Comparison of ENCODE assay signal across 17 cellular contexts in genomic region chr13:75432045-75432444, GRCh38. TPM values are rescaled to one million over a fixed set of nuclear protein-coding genes. Genes with fewer than 3 reads are reported as not detected.
A peak's percentile ranks its signal among the peaks of the same experiment; 100 is the strongest.
DNase-seq lines count a peak whose midpoint lies in the region; ATAC-seq, FAIRE-seq and TF ChIP-seq lines count a peak whose summit lies in the region.
"Had no signal": no experiment of that assay in that cellular context is flagged by ENCODE, and none has a peak within 500 bp of the region (broad histone marks: within the 10 kb centered on the region; RNA-seq: fewer than 3 reads in every experiment).

No MANE protein-coding gene starts in this region.

- FAIRE-seq in endometrium (lab: Jason Lieb, UNC), result peak; percentile 87
- FAIRE-seq: TTC549 had no signal

- TF ChIP-seq RAD21 in liver (IDR thresholded peaks at IDR 0.05), result peak; percentile 15 to 37

- no peaks in the 10 kb centered on the region for H3K9me3 ChIP-seq in liver (ENCODE audit: control insufficient read depth in 4 of 4, low read length in 3 of 4)
- no peaks in the 10 kb centered on the region for H3K9me3 ChIP-seq in naive thymus-derived CD4-positive, alpha-beta T cell (ENCODE audit: control insufficient read depth in 2 of 3, low read length in 3 of 3)
- H3K9me3 ChIP-seq: esophagus squamous epithelium, Peyer's patch, suprapubic skin had no signal

- intact Hi-C loops in naive thymus-derived CD4-positive, alpha-beta T cell (cut with micrococcal nuclease), result no loop called here

- POLR2A ChIA-PET in naive thymus-derived CD4-positive, alpha-beta T cell (lab: Charles Lee), result no interaction called here

- CTCF ChIA-PET in naive thymus-derived CD4-positive, alpha-beta T cell (lab: Charles Lee), result interaction anchor here (0.6 kb wide), 1 partner anchor 27 kb away, joined by 4 read pairs; no protein-coding TSS in a partner anchor

- TF ChIP-seq CTCF in C4-2B (conservative IDR thresholded peaks at IDR 0.05) (peak; percentile 20), HFF-Myc (IDR thresholded peaks at IDR 0.05; ENCODE audit: low read depth, low read length, missing control alignments) (no peak), liver (IDR thresholded peaks at IDR 0.05; ENCODE audit: low read depth, low read length, missing input control) (no peak)

- H3K4me3 ChIP-seq in HFF-Myc (replicated peaks; ENCODE audit: low read depth, low read length), result no peak overlapping the region
- H3K4me3 ChIP-seq in liver (ENCODE audit: low read depth in 1 of 3, low read length in 3 of 3), result no peak overlapping the region
- no peak overlapping the region for H3K4me3 ChIP-seq in naive thymus-derived CD4-positive, alpha-beta T cell (ENCODE audit: low read length)
- H3K4me3 ChIP-seq: esophagus squamous epithelium, Peyer's patch, suprapubic skin had no signal

- H3K36me3 ChIP-seq in liver (ENCODE audit: control insufficient read depth in 4 of 4, insufficient read depth in 3 of 4, low read depth in 1 of 4, low read length in 3 of 4), result no peaks in the 10 kb centered on the region
- H3K36me3 ChIP-seq in naive thymus-derived CD4-positive, alpha-beta T cell (ENCODE audit: control insufficient read depth in 2 of 3, insufficient read depth in 3 of 3, low read length in 3 of 3), result no peaks in the 10 kb centered on the region
- H3K36me3 ChIP-seq: esophagus squamous epithelium, Peyer's patch, suprapubic skin had no signal

- peaks cover 7 to 40% (median 15%) of the 10 kb centered on the region in 5 donors for H3K27me3 Mint-ChIP-seq in naive thymus-derived CD4-positive, alpha-beta T cell
- H3K27me3 Mint-ChIP-seq: brain had no signal

- no peaks in the 10 kb centered on the region for H3K4me1 Mint-ChIP-seq in naive thymus-derived CD4-positive, alpha-beta T cell

- no peak overlapping the region for H3K9ac ChIP-seq in liver (ENCODE audit: low read depth in 1 of 2, low read length in 2 of 2)
- H3K9ac ChIP-seq: parathyroid adenoma had no signal

- no peaks in the 10 kb centered on the region for H3K27me3 ChIP-seq in liver (ENCODE audit: control insufficient read depth in 4 of 4, insufficient read depth in 4 of 4, low read length in 3 of 4)
- H3K27me3 ChIP-seq in naive thymus-derived CD4-positive, alpha-beta T cell (ENCODE audit: control insufficient read depth in 2 of 2, insufficient read depth in 2 of 2, low read length in 2 of 2), result no peaks in the 10 kb centered on the region
- H3K27me3 ChIP-seq: esophagus squamous epithelium, Peyer's patch, suprapubic skin had no signal

- 49% methylated on average over 2 of the region's 2 CpGs for WGBS in liver

- no peak for ATAC-seq in naive thymus-derived CD4-positive, alpha-beta T cell
- no peak for ATAC-seq in HG02759 (IDR thresholded peaks at IDR 0.05; ENCODE audit: unreplicated experiment)

- no peak overlapping the region for H3K27ac Mint-ChIP-seq in naive thymus-derived CD4-positive, alpha-beta T cell
- H3K27ac Mint-ChIP-seq: brain; CD4-positive, alpha-beta T cell had no signal

- no peak overlapping the region for H3K4me3 Mint-ChIP-seq in naive thymus-derived CD4-positive, alpha-beta T cell
- H3K4me3 Mint-ChIP-seq: brain; CD4-positive, alpha-beta T cell had no signal

- H3K27ac ChIP-seq in C4-2B (no peak overlapping the region), liver (ENCODE audit: low read depth in 1 of 2, low read length in 2 of 2) (no peak overlapping the region)
- no peak overlapping the region for H3K27ac ChIP-seq in naive thymus-derived CD4-positive, alpha-beta T cell (ENCODE audit: low read depth, low read length)
- H3K27ac ChIP-seq: esophagus squamous epithelium, parathyroid adenoma, Peyer's patch, suprapubic skin had no signal

- H3K4me1 ChIP-seq in liver (ENCODE audit: control insufficient read depth in 4 of 4, insufficient read depth in 4 of 4, low read length in 3 of 4), result no peaks in the 10 kb centered on the region
- H3K4me1 ChIP-seq in naive thymus-derived CD4-positive, alpha-beta T cell (ENCODE audit: control insufficient read depth in 2 of 2, insufficient read depth in 2 of 2, low read length in 2 of 2), result no peaks in the 10 kb centered on the region
- H3K4me1 ChIP-seq: Peyer's patch had no signal

- no peaks in the 10 kb centered on the region for H3K36me3 Mint-ChIP-seq in naive thymus-derived CD4-positive, alpha-beta T cell
- H3K36me3 Mint-ChIP-seq: brain had no signal

- peak; percentile 15 for DNase-seq in HFF-Myc (ENCODE audit: extremely low read depth, low read depth)
- no peak for DNase-seq in naive thymus-derived CD4-positive, alpha-beta T cell
- DNase-seq in activated CD4-positive, CD25-positive, alpha-beta regulatory T cell treated with anti-CD3 and anti-CD28 coated beads, Interleukin-2, amount 50 U/mL, for 72 hours, result no peak
- no peak for DNase-seq in mesenteric fat pad (ENCODE audit: low spot score)
- DNase-seq: activated T-cell treated with anti-CD3 and anti-CD28 coated beads, Interleukin-2, amount 50 U/mL, for 1 hour; CD4-positive, alpha-beta T cell; esophagus squamous epithelium; NCI-H2081; Peyer's patch had no signal

- peaks cover 0 to 3% (median 0%) of the 10 kb centered on the region in 11 donors for H3K9me3 Mint-ChIP-seq in naive thymus-derived CD4-positive, alpha-beta T cell
- H3K9me3 Mint-ChIP-seq: CD4-positive, alpha-beta T cell had no signal

TF ChIP-seq in liver, 16 proteins besides CTCF, POLR2A, EP300 and RAD21:
- TF ChIP-seq HNF4A (conservative IDR thresholded peaks at IDR 0.05) (no peak), ZBTB33 (IDR thresholded peaks at IDR 0.05) (no peak), EGR1 (IDR thresholded peaks at IDR 0.05; ENCODE audit: low read depth in 2 of 2) (no peak), TAF1 (conservative IDR thresholded peaks at IDR 0.05) (no peak), GABPA (IDR thresholded peaks at IDR 0.05 in 1 of 2, conservative IDR thresholded peaks at IDR 0.05 in 1 of 2) (no peak), YY1 (IDR thresholded peaks at IDR 0.05) (no peak), RXRA (IDR thresholded peaks at IDR 0.05) (no peak), HNF4G (IDR thresholded peaks at IDR 0.05) (no peak), NR2F2 (IDR thresholded peaks at IDR 0.05) (no peak), FOXA1 (IDR thresholded peaks at IDR 0.05) (no peak), MAX (IDR thresholded peaks at IDR 0.05) (no peak), SP1 (IDR thresholded peaks at IDR 0.05) (no peak), JUND (IDR thresholded peaks at IDR 0.05) (no peak), FOXA2 (IDR thresholded peaks at IDR 0.05) (no peak), REST (IDR thresholded peaks at IDR 0.05) (no peak), ATF3 (IDR thresholded peaks at IDR 0.05) (no peak)

RNA-seq across cellular contexts. Expression of gene TBC1D4, which starts 49.9 kb away (rescaled TPM):
- 10 to 100 TPM in 1 of 2 donors, 1 to 10 TPM in 1; 9.2 to 11.1 TPM for total RNA-seq in liver
- 1 to 10 TPM; 2.3 to 3.8 TPM for polyA plus RNA-seq in liver
- 10 to 100 TPM; 12.4 to 73.8 (median 42.8) TPM for total RNA-seq in naive thymus-derived CD4-positive, alpha-beta T cell
- 10 to 100 TPM; 17.4 to 20.5 TPM for polyA plus RNA-seq in naive thymus-derived CD4-positive, alpha-beta T cell
- total RNA-seq in mesenteric fat pad, result 44.5 TPM
